Comparison of ENCODE assay signal across 19 cellular contexts in the genomic region with DNA sequence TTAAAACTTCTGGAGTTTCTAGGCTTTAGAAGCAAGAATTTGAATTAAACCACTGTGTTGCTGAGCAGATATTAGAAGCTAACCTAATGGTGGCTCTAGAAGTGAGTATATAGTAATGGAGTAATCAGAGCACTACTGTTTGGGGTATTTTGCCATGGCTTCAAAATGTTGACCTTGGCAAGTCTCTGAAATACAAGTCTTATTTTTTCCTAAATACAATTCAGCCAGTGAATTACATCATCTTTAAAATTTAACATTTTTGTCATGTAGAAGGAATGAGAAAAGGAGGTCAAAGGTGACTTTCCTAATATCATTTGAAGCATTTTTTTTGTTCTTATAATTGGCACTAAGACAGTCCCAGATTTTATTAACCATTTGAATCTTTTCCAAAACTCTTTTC. TPM values are rescaled to one million over a fixed set of nuclear protein-coding genes. Genes with fewer than 3 reads are reported as not detected.
DNase-seq lines count a peak whose midpoint lies in the region; ATAC-seq and TF ChIP-seq lines count a peak whose summit lies in the region.
"Had no signal": no experiment of that assay in that cellular context is flagged by ENCODE, and none has a peak within 500 bp of the region (broad histone marks: within the 10 kb centered on the region; RNA-seq: fewer than 3 reads in every experiment).

No MANE protein-coding gene starts in this region.

- no peaks in the 10 kb centered on the region; the same call in 1 of the 2 replicates for H3K27me3 Mint-ChIP-seq in HFFc6 (ENCODE audit: insufficient read depth)
- H3K27me3 Mint-ChIP-seq in mesothelial cell of epicardium (ENCODE audit: low read depth) = no peaks in the 10 kb centered on the region
- H3K27me3 Mint-ChIP-seq in activated CD8-positive, alpha-beta memory T cell treated with anti-CD3 and anti-CD28 coated beads, Interleukin-2, amount 10 ng/mL, durations not matched to agents 7 days and 5 days = no peaks in the 10 kb centered on the region
- H3K27me3 Mint-ChIP-seq: B cell, progenitor cell of endocrine pancreas had no signal

- H3K9me3 Mint-ChIP-seq in HFFc6 = no peaks in the 10 kb centered on the region
- H3K9me3 Mint-ChIP-seq in mesothelial cell of epicardium = no peaks in the 10 kb centered on the region
- H3K9me3 Mint-ChIP-seq in activated CD8-positive, alpha-beta memory T cell treated with anti-CD3 and anti-CD28 coated beads, Interleukin-2, amount 10 ng/mL, durations not matched to agents 7 days and 5 days (ENCODE audit: low read depth) = no peaks in the 10 kb centered on the region
- H3K9me3 Mint-ChIP-seq: GM23338 had no signal

- TF ChIP-seq CTCF in AG04449 (IDR thresholded peaks at IDR 0.05; ENCODE audit: insufficient read depth, low read length, missing control alignments) (no peak), HFFc6 (IDR thresholded peaks at IDR 0.05) (no peak), mesothelial cell of epicardium (IDR thresholded peaks at IDR 0.05; ENCODE audit: unreplicated experiment) (no peak)

- ATAC-seq in activated CD8-positive, alpha-beta memory T cell treated with anti-CD3 and anti-CD28 coated beads, Interleukin-2, amount 10 ng/mL, durations not matched to agents 7 days and 5 days = no peak
- ATAC-seq in HG03342 (IDR thresholded peaks at IDR 0.05; ENCODE audit: unreplicated experiment) (no peak), GM19324 (IDR thresholded peaks at IDR 0.05; ENCODE audit: low FRiP score, unreplicated experiment) (no peak)
- ATAC-seq: activated CD8-positive, alpha-beta T cell treated with anti-CD3 and anti-CD28 coated beads, Interleukin-2, amount 10 ng/mL, durations not matched to agents 7 days and 5 days; body of pancreas; GM23338; Panc1 had no signal

- POLR2A ChIA-PET in AG04449 (lab: Yijun Ruan, JAX) = no interaction called here

- H3K4me3 Mint-ChIP-seq in HFFc6 (no peak overlapping the region; the same call in 1 of the 2 replicates), mesothelial cell of epicardium (no peak overlapping the region)
- H3K4me3 Mint-ChIP-seq in activated CD8-positive, alpha-beta memory T cell treated with anti-CD3 and anti-CD28 coated beads, Interleukin-2, amount 10 ng/mL, durations not matched to agents 7 days and 5 days = no peak overlapping the region
- H3K4me3 Mint-ChIP-seq: activated CD8-positive, alpha-beta T cell treated with anti-CD3 and anti-CD28 coated beads, Interleukin-2, amount 10 ng/mL, durations not matched to agents 7 days and 5 days; B cell; GM23338 had no signal

- peak; percentile 40 for DNase-seq in AG04449 (ENCODE audit: low read depth, low spot score)
- DNase-seq in HFFc6 = peak; percentile 29
- DNase-seq in dermis microvascular lymphatic vessel endothelial cell (ENCODE audit: low read depth in 2 of 2) = peak; percentile 83 to 86
- DNase-seq in mesothelial cell of epicardium (ENCODE audit: low spot score in 2 of 2, unreplicated experiment in 2 of 2) = no peak
- no peak for DNase-seq in activated CD8-positive, alpha-beta memory T cell treated with anti-CD3 and anti-CD28 coated beads, Interleukin-2, amount 10 ng/mL, durations not matched to agents 7 days and 5 days
- no peak for DNase-seq in mucosa of gallbladder (ENCODE audit: low spot score)
- DNase-seq: activated CD8-positive, alpha-beta T cell treated with anti-CD3 and anti-CD28 coated beads, Interleukin-2, amount 10 ng/mL, durations not matched to agents 7 days and 5 days; body of pancreas; effector memory CD4-positive, alpha-beta T cell; islet precursor cell; NCI-H2029; SW 1271; trophoblast cell had no signal

- H3K36me3 Mint-ChIP-seq in HFFc6 (ENCODE audit: low read depth) = no peaks in the 10 kb centered on the region
- no peaks in the 10 kb centered on the region for H3K36me3 Mint-ChIP-seq in mesothelial cell of epicardium
- peaks cover 26% of the 10 kb centered on the region for H3K36me3 Mint-ChIP-seq in activated CD8-positive, alpha-beta memory T cell treated with anti-CD3 and anti-CD28 coated beads, Interleukin-2, amount 10 ng/mL, durations not matched to agents 7 days and 5 days

- H3K27ac Mint-ChIP-seq in HFFc6 = peak overlapping the region; percentile 68
- peak overlapping the region; percentile 48 for H3K27ac Mint-ChIP-seq in mesothelial cell of epicardium
- H3K27ac Mint-ChIP-seq in activated CD8-positive, alpha-beta memory T cell treated with anti-CD3 and anti-CD28 coated beads, Interleukin-2, amount 10 ng/mL, durations not matched to agents 7 days and 5 days = no peak overlapping the region
- H3K27ac Mint-ChIP-seq: activated CD8-positive, alpha-beta T cell treated with anti-CD3 and anti-CD28 coated beads, Interleukin-2, amount 10 ng/mL, durations not matched to agents 7 days and 5 days; B cell; GM23338; progenitor cell of endocrine pancreas had no signal

- CTCF ChIA-PET in AG04449 (lab: Yijun Ruan, JAX) = interaction anchor here (1.0 to 1.2 kb wide), 2 partner anchors 77 to 312 kb away, joined by 3 to 4 read pairs; no protein-coding TSS in a partner anchor
- CTCF ChIA-PET in activated CD8-positive, alpha-beta memory T cell treated with anti-CD3 and anti-CD28 coated beads, Interleukin-2, amount 10 ng/mL, durations not matched to agents 7 days and 5 days (lab: Charles Lee) = no interaction called here

- H3K4me1 Mint-ChIP-seq in HFFc6 (ENCODE audit: low read depth) (peaks cover 22% of the 10 kb centered on the region), mesothelial cell of epicardium (peaks cover 4% of the 10 kb centered on the region)
- peaks cover 9% of the 10 kb centered on the region for H3K4me1 Mint-ChIP-seq in activated CD8-positive, alpha-beta memory T cell treated with anti-CD3 and anti-CD28 coated beads, Interleukin-2, amount 10 ng/mL, durations not matched to agents 7 days and 5 days
- H3K4me1 Mint-ChIP-seq: B cell, GM23338 had no signal

- H3K4me3 ChIP-seq in AG04449 (ENCODE audit: low read depth, low read length) = no peak overlapping the region
- H3K4me3 ChIP-seq: body of pancreas, GM23338 had no signal

RNA-seq across cellular contexts. Expression of a gene that starts 25.2 kb away (rescaled TPM):
- not detected for total RNA-seq in HFFc6 (2021; fragmentation: NEBNext Ultra II Directional; extraction: Animal tissue kit (Norgen Biotek cat#: 25700))
- total RNA-seq in dermis microvascular lymphatic vessel endothelial cell (not detected in 2 replicates), mesothelial cell of epicardium (not detected in 3 replicates), mucosa of gallbladder (not detected)
- 1 to 10 TPM in 1 of 2 experiments, under 1 TPM in 1; 0.53 to 9.6 TPM for total RNA-seq in activated CD8-positive, alpha-beta memory T cell treated with anti-CD3 and anti-CD28 coated beads, Interleukin-2, amount 10 ng/mL, durations not matched to agents 7 days and 5 days
- total RNA-seq: activated CD8-positive, alpha-beta T cell treated with anti-CD3 and anti-CD28 coated beads, Interleukin-2, amount 10 ng/mL, durations not matched to agents 7 days and 5 days; B cell; body of pancreas; GM23338; progenitor cell of endocrine pancreas had no signal

RNA-seq across cellular contexts. Expression of a gene that starts 52.5 kb away (rescaled TPM):
- 10 to 100 TPM in 5 of 6 experiments, 1 to 10 TPM in 1; 8.6 to 13.6 (median 12.6) TPM for total RNA-seq in HFFc6 (2021; fragmentation: NEBNext Ultra II Directional; extraction: Animal tissue kit (Norgen Biotek cat#: 25700))
- total RNA-seq in dermis microvascular lymphatic vessel endothelial cell = 6.3 and 13.5 TPM in 2 replicates
- 13.7 to 15.3 TPM (median 15.0 TPM) in 3 replicates for total RNA-seq in mesothelial cell of epicardium
- 10 to 100 TPM; 27.2 to 33.5 TPM for total RNA-seq in activated CD8-positive, alpha-beta memory T cell treated with anti-CD3 and anti-CD28 coated beads, Interleukin-2, amount 10 ng/mL, durations not matched to agents 7 days and 5 days
- 1.2 TPM for total RNA-seq in mucosa of gallbladder

RNA-seq across cellular contexts. Expression of a gene that starts 52.5 kb away (rescaled TPM):
- 10 to 100 TPM; 36.0 to 53.9 (median 47.8) TPM for total RNA-seq in HFFc6 (2021; fragmentation: NEBNext Ultra II Directional; extraction: Animal tissue kit (Norgen Biotek cat#: 25700))
- total RNA-seq in dermis microvascular lymphatic vessel endothelial cell (17.3 and 23.7 TPM in 2 replicates), mesothelial cell of epicardium (32.4 to 35.2 TPM (median 33.8 TPM) in 3 replicates), mucosa of gallbladder (13.6 TPM)
- total RNA-seq in activated CD8-positive, alpha-beta memory T cell treated with anti-CD3 and anti-CD28 coated beads, Interleukin-2, amount 10 ng/mL, durations not matched to agents 7 days and 5 days = 10 to 100 TPM; 56.7 to 74.1 TPM

Comparison
In these comparisons a context has a peak if more than half of its experiments do, and no peak if none do; other contexts are left out.
1. DNase-seq: peak in AG04449 (single experiment), HFFc6 (single experiment) and dermis microvascular lymphatic vessel endothelial cell (2 of 2); none in mesothelial cell of epicardium (0 of 2), activated CD8-positive, alpha-beta memory T cell treated with anti-CD3 and anti-CD28 coated beads, Interleukin-2, amount 10 ng/mL, durations not matched to agents 7 days and 5 days (single experiment) and mucosa of gallbladder (single experiment).